35 cellular contexts compared by ENCODE assay signal in the genomic region with DNA sequence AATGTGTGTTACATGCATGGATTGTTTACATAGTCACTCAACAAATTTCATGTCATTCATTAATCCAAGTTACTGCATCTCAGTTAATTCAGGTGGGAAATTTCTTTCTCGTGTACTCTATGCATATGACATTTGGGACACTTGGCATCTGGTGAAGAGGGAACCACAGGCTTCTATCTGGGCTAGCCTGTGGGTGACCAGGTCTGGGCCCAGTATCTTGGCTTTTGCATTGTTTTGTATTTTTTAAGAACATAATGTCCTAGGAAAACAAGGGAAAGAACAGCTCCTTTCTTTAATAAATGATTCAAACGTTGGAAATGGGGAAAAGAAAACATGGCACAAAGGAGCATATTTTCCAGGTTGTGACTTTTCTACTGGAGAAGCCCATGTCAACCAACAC.
A peak's percentile ranks its signal among the peaks of the same experiment; 100 is the strongest.
DNase-seq lines count a peak whose midpoint lies in the region; ATAC-seq and TF ChIP-seq lines count a peak whose summit lies in the region.
"Had no signal": no experiment of that assay in that cellular context is flagged by ENCODE, and none has a peak within 500 bp of the region (broad histone marks: within the 10 kb centered on the region; RNA-seq: fewer than 3 reads in every experiment).

No MANE protein-coding gene starts in this region.

- no peaks in the 10 kb centered on the region for H3K36me3 Mint-ChIP-seq in glutamatergic neuron (ENCODE audit: unreplicated experiment)
- H3K36me3 Mint-ChIP-seq: CD14-positive monocyte; CD4-positive, alpha-beta memory T cell; CD4-positive, CD25-positive, alpha-beta regulatory T cell; CD8-positive, alpha-beta memory T cell; CD8-positive, alpha-beta T cell had no signal

- peaks cover 16% of the 10 kb centered on the region for H3K4me1 Mint-ChIP-seq in glutamatergic neuron (ENCODE audit: low read depth, unreplicated experiment)
- H3K4me1 Mint-ChIP-seq: B cell; CD14-positive monocyte; CD4-positive, alpha-beta memory T cell; CD4-positive, CD25-positive, alpha-beta regulatory T cell; CD8-positive, alpha-beta memory T cell had no signal

- no peak overlapping the region for H3K4me3 ChIP-seq in thoracic aorta
- H3K4me3 ChIP-seq in spleen, result no peak overlapping the region
- H3K4me3 ChIP-seq: A549; BLaER1; BLaER1 treated with 17β-estradiol and CSF1 and Interleukin-3, amounts not matched to agents 10 nM and 100 nM had no signal

- H3K27me3 Mint-ChIP-seq in glutamatergic neuron (ENCODE audit: unreplicated experiment), result no peaks in the 10 kb centered on the region
- H3K27me3 Mint-ChIP-seq: CD4-positive, alpha-beta memory T cell; CD4-positive, alpha-beta T cell; CD8-positive, alpha-beta memory T cell had no signal

- H3K27me3 ChIP-seq in thoracic aorta (replicated peaks; ENCODE audit: insufficient read depth) (no peaks in the 10 kb centered on the region), spleen (replicated peaks in 1 of 7) (no peaks in the 10 kb centered on the region)
- H3K27me3 ChIP-seq: BE2C; BLaER1; BLaER1 treated with 17β-estradiol and CSF1 and Interleukin-3, amounts not matched to agents 10 nM and 100 nM had no signal

- H3K9me3 Mint-ChIP-seq in glutamatergic neuron (ENCODE audit: unreplicated experiment), result no peaks in the 10 kb centered on the region
- H3K9me3 Mint-ChIP-seq: CD4-positive, alpha-beta T cell; CD8-positive, alpha-beta T cell had no signal

- TF ChIP-seq CTCF in glutamatergic neuron (IDR thresholded peaks at IDR 0.05; ENCODE audit: partially characterized antibody, unreplicated experiment), result no peak
- no peak for TF ChIP-seq CTCF in thoracic aorta (IDR thresholded peaks at IDR 0.05)
- TF ChIP-seq CTCF in spleen (IDR thresholded peaks at IDR 0.05 in 8 of 11, conservative IDR thresholded peaks at IDR 0.05 in 3 of 11), result no peak

- H3K9me3 ChIP-seq in thoracic aorta, result no peaks in the 10 kb centered on the region
- H3K9me3 ChIP-seq in spleen, result no peaks in the 10 kb centered on the region
- H3K9me3 ChIP-seq: A549; BE2C; BLaER1; BLaER1 treated with 17β-estradiol and CSF1 and Interleukin-3, amounts not matched to agents 10 nM and 100 nM; Caco-2 had no signal

- H3K4me3 Mint-ChIP-seq in glutamatergic neuron (ENCODE audit: unreplicated experiment), result no peak overlapping the region
- H3K4me3 Mint-ChIP-seq: B cell; CD14-positive monocyte; CD4-positive, alpha-beta memory T cell; CD4-positive, alpha-beta T cell; CD4-positive, CD25-positive, alpha-beta regulatory T cell; CD8-positive, alpha-beta memory T cell; CD8-positive, alpha-beta T cell had no signal

- ATAC-seq in sciatic nerve (peak; percentile 83), thoracic aorta (ENCODE audit: insufficient number of reproducible peaks, low FRiP score, low read depth) (no peak), HG02763 (IDR thresholded peaks at IDR 0.05; ENCODE audit: unreplicated experiment) (no peak)
- no peak for ATAC-seq in stimulated activated naive CD8-positive, alpha-beta T cell treated with anti-CD3 and anti-CD28 coated beads, Interleukin-15, Interleukin-2, amounts not matched to agents 100 U/mL and 50 U/mL, for 24 hours
- ATAC-seq: A549; CD8-positive, alpha-beta T cell had no signal

- H3K36me3 ChIP-seq in thoracic aorta (no peaks in the 10 kb centered on the region), spleen (no peaks in the 10 kb centered on the region)
- H3K36me3 ChIP-seq: BE2C; BLaER1; BLaER1 treated with 17β-estradiol and CSF1 and Interleukin-3, amounts not matched to agents 10 nM and 100 nM had no signal

- peak overlapping the region; percentile 67 for H3K27ac Mint-ChIP-seq in glutamatergic neuron (ENCODE audit: unreplicated experiment)
- H3K27ac Mint-ChIP-seq: B cell; CD14-positive monocyte; CD4-positive, alpha-beta memory T cell; CD4-positive, alpha-beta T cell; CD4-positive, CD25-positive, alpha-beta regulatory T cell; CD8-positive, alpha-beta memory T cell; CD8-positive, alpha-beta T cell had no signal

- no peak for TF ChIP-seq POLR2A in spleen (IDR thresholded peaks at IDR 0.05)

- 65 to 82% (median 70%) methylated on average over 2 of the region's 2 CpGs for WGBS in spleen, 5 donors

- intact Hi-C loops in sciatic nerve (cut with DNase I) (no loop called here), spleen (cut with DNase I; ENCODE audit: low total_unique reads) (no loop called here)

- DNase-seq in astrocyte of the hippocampus (ENCODE audit: low read depth, low spot score) (peak; percentile 20), glutamatergic neuron (no peak), sciatic nerve (ENCODE audit: low spot score) (no peak), thoracic aorta (ENCODE audit: low spot score) (no peak), spleen (no peak)
- DNase-seq in NK-92 treated with Interleukin-12 subunit alpha and Interleukin-12 subunit beta, amount 100 ng/mL, for 24 hours (lab: John Stamatoyannopoulos, UW), result no peak
- no peak for DNase-seq in stimulated activated naive CD8-positive, alpha-beta T cell treated with anti-CD3 and anti-CD28 coated beads, Interleukin-15, Interleukin-2, amounts not matched to agents 100 U/mL and 50 U/mL, for 24 hours
- DNase-seq: 8988T; ACHN; AML-193; BE2C; C1 segment of cervical spinal cord; Caco-2; Calu3; CD4-positive, alpha-beta memory T cell; CD4-positive, alpha-beta T cell; CD4-positive, CD25-positive, alpha-beta regulatory T cell; CD8-positive, alpha-beta memory T cell; CD8-positive, alpha-beta T cell; COR-L47; DMS 273 treated with DMSO at 0.1 percent for 48 hours; DMS153; DMS53; DMS79; DMS79 treated with DMSO at 0.1 percent for 48 hours; DND-41; EL had no signal

- peak overlapping the region; percentile 50 to 64 for H3K27ac ChIP-seq in thoracic aorta
- H3K27ac ChIP-seq in spleen, result no peak overlapping the region
- H3K27ac ChIP-seq: 22Rv1; A549; BLaER1; BLaER1 treated with 17β-estradiol and CSF1 and Interleukin-3, amounts not matched to agents 10 nM and 100 nM; C4-2B had no signal

- H3K4me1 ChIP-seq in thoracic aorta (ENCODE audit: control insufficient read depth in 1 of 2, low read depth in 2 of 2) (peaks cover 6 to 25% of the 10 kb centered on the region in 2 donors), spleen (no peaks in the 10 kb centered on the region)
- H3K4me1 ChIP-seq: A549; BE2C; BLaER1 treated with 17β-estradiol and CSF1 and Interleukin-3, amounts not matched to agents 10 nM and 100 nM had no signal

Comparison
In these comparisons a context has a peak if more than half of its experiments do, and no peak if none do; other contexts are left out.
1. H3K27ac ChIP-seq: peak in thoracic aorta (2 of 2); none in spleen (0 of 8).